ENCODE assay signal across 33 cellular contexts in the genomic region with DNA sequence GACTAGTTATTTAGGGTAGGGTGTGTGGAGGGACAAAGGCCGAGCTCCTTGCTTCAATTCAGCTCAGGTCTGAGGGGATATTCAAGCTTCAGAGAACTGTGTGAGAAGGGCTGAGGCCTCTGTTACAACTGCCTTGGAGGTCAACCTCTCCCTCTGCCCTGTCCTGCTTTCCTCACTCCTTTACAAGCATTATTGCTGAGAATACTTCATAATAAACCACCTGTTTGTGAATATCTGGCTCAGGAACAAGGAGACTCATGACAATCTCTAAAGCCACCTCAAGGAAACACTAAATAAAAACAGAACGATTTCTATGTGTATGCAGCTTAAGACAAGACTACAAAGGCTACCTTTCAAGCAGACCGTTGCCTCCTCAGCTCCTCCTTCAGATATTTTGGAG. TPM values are rescaled to one million over a fixed set of nuclear protein-coding genes. Genes with fewer than 3 reads are reported as not detected.
"Had no signal": no experiment of that assay in that cellular context is flagged by ENCODE, and none has a peak within 500 bp of the region (broad histone marks: within the 10 kb centered on the region; RNA-seq: fewer than 3 reads in every experiment).

No MANE protein-coding gene starts in this region.

- H3K27ac Mint-ChIP-seq: activated CD4-positive, alpha-beta memory T cell treated with anti-CD3 and anti-CD28 coated beads, Interleukin-2, amount 10 ng/mL, durations not matched to agents 7 days and 5 days; activated CD4-positive, alpha-beta T cell treated with anti-CD3 and anti-CD28 coated beads, Interleukin-2, amount 10 ng/mL, durations not matched to agents 7 days and 5 days; activated naive CD4-positive, alpha-beta T cell treated with anti-CD3 and anti-CD28 coated beads, Interleukin-2, amount 10 ng/mL, durations not matched to agents 7 days and 5 days; activated naive CD8-positive, alpha-beta T cell treated with anti-CD3 and anti-CD28 coated beads, Interleukin-2, amount 10 ng/mL, durations not matched to agents 7 days and 5 days; activated T-cell treated with anti-CD3 and anti-CD28 coated beads, Interleukin-2, amount 50 U/mL, for 24 hours; natural killer cell; stimulated activated memory B cell treated with anti-CD40 and anti-IgM and Interleukin-4, amounts not matched to agents 10 μg/mL and 1 μg/mL and 100 μg/mL, for 72 hours; T-helper 17 cell; WTC11 had no signal

- H3K27ac ChIP-seq: brain microvascular endothelial cell, coronary artery, stomach, suprapubic skin had no signal

- H3K4me3 Mint-ChIP-seq: activated CD4-positive, alpha-beta memory T cell treated with anti-CD3 and anti-CD28 coated beads, Interleukin-2, amount 10 ng/mL, durations not matched to agents 7 days and 5 days; activated CD4-positive, alpha-beta T cell treated with anti-CD3 and anti-CD28 coated beads, Interleukin-2, amount 10 ng/mL, durations not matched to agents 7 days and 5 days; activated naive CD4-positive, alpha-beta T cell treated with anti-CD3 and anti-CD28 coated beads, Interleukin-2, amount 10 ng/mL, durations not matched to agents 7 days and 5 days; activated naive CD8-positive, alpha-beta T cell treated with anti-CD3 and anti-CD28 coated beads, Interleukin-2, amount 10 ng/mL, durations not matched to agents 7 days and 5 days; activated T-cell treated with anti-CD3 and anti-CD28 coated beads, Interleukin-2, amount 50 U/mL, for 24 hours; immature natural killer cell; natural killer cell; stimulated activated memory B cell treated with anti-CD40 and anti-IgM and Interleukin-4, amounts not matched to agents 10 μg/mL and 1 μg/mL and 100 μg/mL, for 72 hours; T-helper 17 cell; WTC11 had no signal

- H3K4me3 ChIP-seq: coronary artery, dorsolateral prefrontal cortex, heart left ventricle, sigmoid colon, stomach, suprapubic skin, tibial nerve had no signal

- H3K36me3 ChIP-seq: brain microvascular endothelial cell, heart left ventricle, sigmoid colon, stomach, suprapubic skin, tibial nerve had no signal

- ATAC-seq: heart left ventricle, left colon, natural killer cell, T-helper 17 cell, WTC11 had no signal

- DNase-seq: activated CD4-positive, alpha-beta memory T cell treated with anti-CD3 and anti-CD28 coated beads, Interleukin-2, amount 10 ng/mL, durations not matched to agents 7 days and 5 days; activated CD4-positive, alpha-beta T cell treated with anti-CD3 and anti-CD28 coated beads for 1 hour; activated CD4-positive, alpha-beta T cell treated with anti-CD3 and anti-CD28 coated beads, Interleukin-2, amount 10 ng/mL, durations not matched to agents 7 days and 5 days; activated CD8-positive, alpha-beta memory T cell treated with anti-CD3 and anti-CD28 coated beads, Interleukin-2, amount 50 U/mL, for 48 hours; activated gamma-delta T cell; activated naive CD4-positive, alpha-beta T cell treated with anti-CD3 and anti-CD28 coated beads, Interleukin-2, amount 10 ng/mL, durations not matched to agents 7 days and 5 days; activated naive CD8-positive, alpha-beta T cell treated with anti-CD3 and anti-CD28 coated beads, Interleukin-2, amount 10 ng/mL, durations not matched to agents 7 days and 5 days; activated T-cell treated with anti-CD3 and anti-CD28 coated beads, Interleukin-2, amount 50 U/mL, for 24 hours; brain microvascular endothelial cell; dorsolateral prefrontal cortex; effector memory CD4-positive, alpha-beta T cell; erythroblast; foreskin fibroblast; heart left ventricle; hypothalamus; immature natural killer cell; kidney; left colon; midbrain; natural killer cell; retina; sigmoid colon; small intestine; stimulated activated CD4-positive, alpha-beta T cell treated with anti-CD3 and anti-CD28 coated beads, Interleukin-1b, Interleukin-23, amount 100 ng/mL, for 48 hours; stimulated activated CD4-positive, alpha-beta T cell treated with anti-CD3 and anti-CD28 coated beads, Interleukin-4, amount 100 ng/mL, for 4 hours; stimulated activated CD8-positive, alpha-beta memory T cell treated with anti-CD3 and anti-CD28 coated beads, Interleukin-4, amount 100 ng/mL, for 48 hours; stomach; T-helper 17 cell had no signal

- H3K36me3 Mint-ChIP-seq: activated naive CD4-positive, alpha-beta T cell treated with anti-CD3 and anti-CD28 coated beads, Interleukin-2, amount 10 ng/mL, durations not matched to agents 7 days and 5 days; activated naive CD8-positive, alpha-beta T cell treated with anti-CD3 and anti-CD28 coated beads, Interleukin-2, amount 10 ng/mL, durations not matched to agents 7 days and 5 days; natural killer cell; stimulated activated memory B cell treated with anti-CD40 and anti-IgM and Interleukin-4, amounts not matched to agents 10 μg/mL and 1 μg/mL and 100 μg/mL, for 72 hours; WTC11 had no signal

- H3K27me3 ChIP-seq: brain microvascular endothelial cell, dorsolateral prefrontal cortex, heart left ventricle, sigmoid colon, stomach, suprapubic skin, tibial nerve had no signal

- H3K4me1 Mint-ChIP-seq: activated CD4-positive, alpha-beta memory T cell treated with anti-CD3 and anti-CD28 coated beads, Interleukin-2, amount 10 ng/mL, durations not matched to agents 7 days and 5 days; activated CD4-positive, alpha-beta T cell treated with anti-CD3 and anti-CD28 coated beads, Interleukin-2, amount 10 ng/mL, durations not matched to agents 7 days and 5 days; activated naive CD4-positive, alpha-beta T cell treated with anti-CD3 and anti-CD28 coated beads, Interleukin-2, amount 10 ng/mL, durations not matched to agents 7 days and 5 days; activated naive CD8-positive, alpha-beta T cell treated with anti-CD3 and anti-CD28 coated beads, Interleukin-2, amount 10 ng/mL, durations not matched to agents 7 days and 5 days; immature natural killer cell; natural killer cell; stimulated activated memory B cell treated with anti-CD40 and anti-IgM and Interleukin-4, amounts not matched to agents 10 μg/mL and 1 μg/mL and 100 μg/mL, for 72 hours had no signal

- H3K9me3 ChIP-seq: heart left ventricle, sigmoid colon, stomach, suprapubic skin, tibial nerve had no signal

- H3K27me3 Mint-ChIP-seq: activated CD4-positive, alpha-beta memory T cell treated with anti-CD3 and anti-CD28 coated beads, Interleukin-2, amount 10 ng/mL, durations not matched to agents 7 days and 5 days; activated CD4-positive, alpha-beta T cell treated with anti-CD3 and anti-CD28 coated beads, Interleukin-2, amount 10 ng/mL, durations not matched to agents 7 days and 5 days; activated naive CD4-positive, alpha-beta T cell treated with anti-CD3 and anti-CD28 coated beads, Interleukin-2, amount 10 ng/mL, durations not matched to agents 7 days and 5 days; stimulated activated memory B cell treated with anti-CD40 and anti-IgM and Interleukin-4, amounts not matched to agents 10 μg/mL and 1 μg/mL and 100 μg/mL, for 72 hours; T-helper 17 cell had no signal

- H3K9me3 Mint-ChIP-seq: activated CD4-positive, alpha-beta memory T cell treated with anti-CD3 and anti-CD28 coated beads, Interleukin-2, amount 10 ng/mL, durations not matched to agents 7 days and 5 days; activated CD4-positive, alpha-beta T cell treated with anti-CD3 and anti-CD28 coated beads, Interleukin-2, amount 10 ng/mL, durations not matched to agents 7 days and 5 days; activated naive CD4-positive, alpha-beta T cell treated with anti-CD3 and anti-CD28 coated beads, Interleukin-2, amount 10 ng/mL, durations not matched to agents 7 days and 5 days; activated T-cell treated with anti-CD3 and anti-CD28 coated beads, Interleukin-2, amount 50 U/mL, for 24 hours; immature natural killer cell; natural killer cell; stimulated activated memory B cell treated with anti-CD40 and anti-IgM and Interleukin-4, amounts not matched to agents 10 μg/mL and 1 μg/mL and 100 μg/mL, for 72 hours; WTC11 had no signal

RNA-seq across cellular contexts. Expression of a gene that starts 21.7 kb away (rescaled TPM):
- total RNA-seq: activated CD4-positive, alpha-beta memory T cell treated with anti-CD3 and anti-CD28 coated beads, Interleukin-2, amount 10 ng/mL, durations not matched to agents 7 days and 5 days; activated CD4-positive, alpha-beta T cell treated with anti-CD3 and anti-CD28 coated beads, Interleukin-2, amount 10 ng/mL, durations not matched to agents 7 days and 5 days; activated naive CD8-positive, alpha-beta T cell treated with anti-CD3 and anti-CD28 coated beads, Interleukin-2, amount 10 ng/mL, durations not matched to agents 7 days and 5 days; natural killer cell; T-helper 17 cell had no signal
- polyA plus RNA-seq: immature natural killer cell had no signal
